In genomic region chr10:84167289-84167653, GRCh38 we compare ENCODE assay signal across 3 cellular contexts. TPM values are rescaled to one million over a fixed set of nuclear protein-coding genes. Genes with fewer than 3 reads are reported as not detected.
"Had no signal": no experiment of that assay in that cellular context is flagged by ENCODE, and none has a peak within 500 bp of the region (broad histone marks: within the 10 kb centered on the region; RNA-seq: fewer than 3 reads in every experiment).

No MANE protein-coding gene starts in this region.

RNA-seq across cellular contexts. Expression of gene GPR15LG, which starts 6.3 kb away (rescaled TPM):
- polyA plus RNA-seq: liver had no signal

RNA-seq across cellular contexts. Expression of gene LRIT2, which starts 58.1 kb away (rescaled TPM):
- polyA plus RNA-seq: liver, psoas muscle, spleen had no signal
